8 cellular contexts compared by ENCODE assay signal in genomic region chr11:116732740-116733385, GRCh38.
DNase-seq lines count a peak whose midpoint lies in the region; ATAC-seq and TF ChIP-seq lines count a peak whose summit lies in the region.

No MANE protein-coding gene starts in this region.

- H3K4me3 ChIP-seq in Loucy (ENCODE audit: low read length, poor library complexity, severe bottlenecking) = no peak overlapping the region
- no peak overlapping the region for H3K4me3 ChIP-seq in skeletal muscle cell (ENCODE audit: low read depth, low read length)

- H3K27me3 ChIP-seq in Loucy (ENCODE audit: insufficient read depth, low read length, poor library complexity, severe bottlenecking) = no peaks in the 10 kb centered on the region

- H3K9ac ChIP-seq in Loucy (ENCODE audit: low read depth, low read length, poor library complexity, severe bottlenecking) = no peak overlapping the region

- H3K36me3 ChIP-seq in Loucy (ENCODE audit: insufficient read depth, low read length) = no peaks in the 10 kb centered on the region

- H3K9me3 ChIP-seq in Loucy (ENCODE audit: insufficient read depth, low read depth, low read length) = no peaks in the 10 kb centered on the region

- H4K20me1 ChIP-seq in Loucy (ENCODE audit: insufficient read depth, low read length, poor library complexity, severe bottlenecking) = no peaks in the 10 kb centered on the region

- peak; percentile 71 for DNase-seq in EH (ENCODE audit: low read depth)
- DNase-seq in T follicular helper cell (ENCODE audit: low read depth) = peak; percentile 28
- peak in 33 of 56 donors; percentile 15 to 65 (median 38) for DNase-seq in amygdala (lab: John Stamatoyannopoulos, UW)
- peak in 31 of 51 donors; percentile 17 to 62 (median 42) for DNase-seq in hypothalamus (lab: John Stamatoyannopoulos, UW)
- DNase-seq in skeletal muscle cell (ENCODE audit: low read depth) = peak; percentile 11

- peak; percentile 91 for ATAC-seq in GM21786 (IDR thresholded peaks at IDR 0.05; ENCODE audit: unreplicated experiment)
- ATAC-seq in GM18870 (IDR thresholded peaks at IDR 0.05; ENCODE audit: unreplicated experiment) = no peak

- no peaks in the 10 kb centered on the region for H3K9me2 ChIP-seq in Loucy (replicated peaks; ENCODE audit: low read depth, low read length)

- no peak overlapping the region for H3K4me2 ChIP-seq in Loucy (ENCODE audit: low read depth, low read length, poor library complexity, severe bottlenecking)

- no peak overlapping the region; the same call in 1 of the 2 replicates for H2AFZ ChIP-seq in Loucy (ENCODE audit: low read length)

- no peaks in the 10 kb centered on the region for H3K79me2 ChIP-seq in Loucy (ENCODE audit: insufficient read depth, low read length)

- H3K4me1 ChIP-seq in Loucy (ENCODE audit: insufficient read depth, low read length, poor library complexity, severe bottlenecking) = no peaks in the 10 kb centered on the region

- peak; percentile 77 for TF ChIP-seq CTCF in Loucy (conservative IDR thresholded peaks at IDR 0.05; ENCODE audit: low read length)

- no peaks in the 10 kb centered on the region for H3F3A ChIP-seq in Loucy (ENCODE audit: low read depth)

Comparison
In these comparisons a context has a peak if more than half of its experiments do, and no peak if none do; other contexts are left out.
1. DNase-seq: peak in every context shown above with its lines; median percentile 71 in EH; 42 in hypothalamus; 38 in amygdala; 28 in T follicular helper cell; 11 in skeletal muscle cell.